In genomic region chr12:1691123-1692007, GRCh38 we compare ENCODE assay signal across 8 cellular contexts. TPM values are rescaled to one million over a fixed set of nuclear protein-coding genes. Genes with fewer than 3 reads are reported as not detected.
A peak's percentile ranks its signal among the peaks of the same experiment; 100 is the strongest.
DNase-seq lines count a peak whose midpoint lies in the region; ATAC-seq, FAIRE-seq and TF ChIP-seq lines count a peak whose summit lies in the region.

No MANE protein-coding gene starts in this region.

- 1% methylated on average over 44 of the region's 56 CpGs for WGBS in GM12878 (ENCODE audit: insufficient coverage, insufficient replicate concordance, low lambda C conversion rate, missing lambda C conversion rate)

- no peak for TF ChIP-seq RAD21 in GM12878 (IDR thresholded peaks at IDR 0.05; ENCODE audit: insufficient read depth, low read depth, low read length)

- BruUV-seq in GM12878 (replicated peaks; lab: Mats Ljungman, UMichigan) = no TSS peak

- FAIRE-seq in GM12878 (lab: Jason Lieb, UNC) = no peak

- H3K36me3 ChIP-seq in BLaER1 (peaks cover 17% of the 10 kb centered on the region; the same call in 1 of the 2 replicates), OCI-LY3 (replicated peaks; ENCODE audit: low read depth, low read length) (peaks cover 4% of the 10 kb centered on the region), GM12878 (ENCODE audit: control insufficient read depth in 2 of 2, insufficient read depth in 2 of 2, low read length in 1 of 2) (no peaks in the 10 kb centered on the region)

- POLR2A ChIA-PET in GM12878 (lab: Charles Lee) = interaction anchor here (1.0 kb wide), 2 partner anchors 9 to 52 kb away, joined by 4 read pairs; no protein-coding TSS in a partner anchor

- no peak for TF ChIP-seq POLR2A in GM12878 (IDR thresholded peaks at IDR 0.05; ENCODE audit: low read depth, low read length)

- H4K20me1 ChIP-seq in BLaER1 (peaks cover 53% of the 10 kb centered on the region), OCI-LY3 (ENCODE audit: insufficient read depth, low read length) (peaks cover 38% of the 10 kb centered on the region), GM12878 (ENCODE audit: control insufficient read depth, insufficient read depth) (no peaks in the 10 kb centered on the region)

- H3K27me3 ChIP-seq in BLaER1 (no peaks in the 10 kb centered on the region), OCI-LY3 (ENCODE audit: low read depth, low read length) (peaks cover 2% of the 10 kb centered on the region; the same call in 1 of the 2 replicates), GM12878 (replicated peaks in 1 of 2; ENCODE audit: control insufficient read depth in 2 of 2, insufficient read depth in 2 of 2, low read length in 1 of 2) (no peaks in the 10 kb centered on the region)

- in situ Hi-C loops in GM12878 (cut with MboI) = no loop called here

- DNase-seq in GM12878 (ENCODE audit: low read depth, low spot score) (no peak), iPS-NIHi7 (ENCODE audit: extremely low spot score) (peak; percentile 76), epidermal melanocyte (ENCODE audit: insufficient read length, low spot score) (no peak)
- DNase-seq in stimulated activated CD4-positive, alpha-beta T cell treated with anti-CD3 and anti-CD28 coated beads, Interleukin-4, amount 100 ng/mL, for 4 hours = peak; percentile 6 to 12

- SMC1A ChIA-PET in GM12878 (lab: Charles Lee; ENCODE audit: uncharacterized antibody, unreplicated experiment) = interaction anchor here (0.6 to 1.6 kb wide), 7 partner anchors 12 to 101 kb away, joined by 3 to 6 read pairs (median 3); no protein-coding TSS in a partner anchor

- H3K4me1 ChIP-seq in BLaER1 = peaks cover 53% of the 10 kb centered on the region
- H3K4me1 ChIP-seq in OCI-LY3 (ENCODE audit: low read length) = peaks cover 21% of the 10 kb centered on the region
- peaks cover 5% of the 10 kb centered on the region; the same call in 1 of the 2 replicates for H3K4me1 ChIP-seq in GM12878 (ENCODE audit: control insufficient read depth, insufficient read depth, low read length)

- peak overlapping the region; percentile 90 for H3K4me2 ChIP-seq in BLaER1
- H3K4me2 ChIP-seq in OCI-LY3 (ENCODE audit: low read length) = peak overlapping the region; percentile 79
- peak overlapping the region; percentile 42 for H3K4me2 ChIP-seq in GM12878 (ENCODE audit: control insufficient read depth, insufficient read depth)

- CTCF ChIA-PET in GM12878 (lab: Yijun Ruan, JAX) = interaction anchor here (0.7 to 2.1 kb wide), 8 partner anchors 10 to 249 kb away, joined by 3 to 7 read pairs (median 4); no protein-coding TSS in a partner anchor

- H2AFZ ChIP-seq in OCI-LY3 (ENCODE audit: low read depth, low read length) (peak overlapping the region; percentile 35; the same call in 1 of the 2 replicates), GM12878 (ENCODE audit: control insufficient read depth, low read depth, low read length) (peak overlapping the region; percentile 1)

- peak; percentile 29 for ATAC-seq in GM18868 (IDR thresholded peaks at IDR 0.05; ENCODE audit: unreplicated experiment)
- ATAC-seq in HG03066 (IDR thresholded peaks at IDR 0.05; ENCODE audit: low read depth, unreplicated experiment) = peak; percentile 27
- peak; percentile 69 for ATAC-seq in GM12878

- H3K9me3 ChIP-seq in BLaER1 (no peaks in the 10 kb centered on the region), OCI-LY3 (ENCODE audit: insufficient read depth, low read length) (no peaks in the 10 kb centered on the region), GM12878 (replicated peaks; ENCODE audit: control insufficient read depth, insufficient read depth, low read length) (no peaks in the 10 kb centered on the region)

- RAD21 ChIA-PET in GM12878 (lab: Charles Lee; ENCODE audit: unreplicated experiment) = interaction anchor here (0.6 to 2.4 kb wide), 4 partner anchors 12 to 100 kb away, joined by 3 to 9 read pairs (median 4); no protein-coding TSS in a partner anchor

- H3K79me2 ChIP-seq in OCI-LY3 (ENCODE audit: low read length) (peaks cover 53% of the 10 kb centered on the region), GM12878 (ENCODE audit: control insufficient read depth, insufficient read depth, low read length) (peaks cover 54% of the 10 kb centered on the region)

- H3K9ac ChIP-seq in BLaER1 (peak overlapping the region; percentile 96), OCI-LY3 (ENCODE audit: low read length) (peak overlapping the region; percentile 82), GM12878 (ENCODE audit: control insufficient read depth, insufficient read depth, low read length) (peak overlapping the region; percentile 76)

- intact Hi-C loops in GM12878 (cut with micrococcal nuclease; ENCODE audit: unreplicated experiment) = loop anchor here (5.0 kb wide), 1 partner anchor 56 kb away; no protein-coding TSS in a partner anchor

- H3K4me3 ChIP-seq in BLaER1 (peak overlapping the region; percentile 92), OCI-LY3 (ENCODE audit: low read length) (peak overlapping the region; percentile 91), GM12878 (peak overlapping the region; percentile 93)

- no peak for TF ChIP-seq CTCF in OCI-LY3 (IDR thresholded peaks at IDR 0.05; ENCODE audit: low read depth, low read length)
- TF ChIP-seq CTCF in GM12878 (IDR thresholded peaks at IDR 0.05 in 2 of 3, conservative IDR thresholded peaks at IDR 0.05 in 1 of 3; ENCODE audit: control insufficient read depth in 2 of 3, extremely low read depth in 1 of 3, insufficient read depth in 1 of 3, low read depth in 3 of 3, low read length in 3 of 3) = 0 out of 6 replicates have a peak, but pooled peaks of 1 of the 3 experiments have one; percentile 4

- H3K27ac ChIP-seq in BLaER1 (peak overlapping the region; percentile 96), OCI-LY3 (ENCODE audit: low read length) (peak overlapping the region; percentile 53), GM12878 (ENCODE audit: control insufficient read depth, insufficient read depth) (peak overlapping the region; percentile 71)

- no peak for TF ChIP-seq EP300 in GM12878 (IDR thresholded peaks at IDR 0.05; ENCODE audit: borderline replicate concordance in 1 of 2, control insufficient read depth in 1 of 2, low read depth in 2 of 2, low read length in 2 of 2)

TF ChIP-seq in GM12878, 131 proteins besides CTCF, POLR2A, EP300 and RAD21 (continues in another document):
- TF ChIP-seq SKIL (IDR thresholded peaks at IDR 0.05; ENCODE audit: low read depth, poor library complexity, severe bottlenecking) (no peak), TCF3 (IDR thresholded peaks at IDR 0.05; ENCODE audit: borderline replicate concordance, insufficient read depth, low read depth, low read length) (no peak), CREM (IDR thresholded peaks at IDR 0.05; ENCODE audit: low read depth) (no peak), POU2F2 (IDR thresholded peaks at IDR 0.05; ENCODE audit: borderline replicate concordance, low read depth, low read length) (no peak), NFIC (IDR thresholded peaks at IDR 0.05; ENCODE audit: low read depth, low read length) (no peak), SREBF2 (IDR thresholded peaks at IDR 0.05; ENCODE audit: low read length) (no peak), SMAD5 (IDR thresholded peaks at IDR 0.05; ENCODE audit: low read depth) (0 out of 2 replicates have a peak, but pooled peaks have one; percentile 8), CBX5 (IDR thresholded peaks at IDR 0.05; ENCODE audit: low read depth) (no peak), IKZF2 (IDR thresholded peaks at IDR 0.05) (peak; percentile 39 to 44; a peak in 2 of 4 replicates), ZBTB33 (IDR thresholded peaks at IDR 0.05) (no peak)

RNA-seq across cellular contexts. Expression of gene ADIPOR2, which starts 0.5 kb away (rescaled TPM):
- total RNA-seq in GM12878 (2013; cell fraction: nucleolus; rRNA removed) = 71.1 and 80.0 TPM in 2 replicates
- 32.4 and 36.4 TPM in 2 replicates for total RNA-seq in GM12878 (2014; rRNA removed)
- 51.5 and 52.1 TPM in 2 replicates for total RNA-seq in GM12878 (2014; rRNA removed; fragmentation: Illumina TruSeq; extraction: Trizol)
- 56.7 and 65.0 TPM in 2 replicates for total RNA-seq in GM12878 (2021)
- 24.0 TPM for polyA plus RNA-seq in GM12878 (2011; ENCODE audit: low read depth)
- polyA plus RNA-seq in GM12878 (2011; rRNA removed) = 55.5 and 68.1 TPM in 2 replicates
- polyA plus RNA-seq in GM12878 (2011; cell fraction: cytosol; rRNA removed) = 32.4 and 37.7 TPM in 2 replicates
- polyA plus RNA-seq in GM12878 (2011; cell fraction: nucleus; rRNA removed) = 22.6 and 26.6 TPM in 2 replicates
- 25.8 and 31.8 TPM in 2 replicates for polyA plus RNA-seq in GM12878 (2012)
- 57.6 and 71.9 TPM in 2 replicates for polyA plus RNA-seq in GM12878 (2014; fragmentation: Illumina TruSeq; extraction: Trizol)
- polyA plus RNA-seq in GM12878 (2014; fragmentation: Nextera tagmentation; extraction: Ambion mirVana) = 10 to 100 TPM; 15.4 to 18.2 TPM
- polyA plus RNA-seq in GM12878 (2014; rRNA removed) = 34.5 and 43.5 TPM in 2 replicates
- polyA plus RNA-seq in GM12878 (2016; fragmentation: Nextera tagmentation; extraction: Ambion mirVana) = 10 to 100 TPM in 1 of 2 experiments, 1 to 10 TPM in 1; 8.6 to 10.3 TPM
- 47.2 and 50.3 TPM in 2 replicates for polyA minus RNA-seq in GM12878 (2011; rRNA and poly(A)+ RNA removed)
- 15.9 and 16.9 TPM in 2 replicates for polyA minus RNA-seq in GM12878 (2011; cell fraction: cytosol; rRNA and poly(A)+ RNA removed)
- polyA minus RNA-seq in GM12878 (2011; cell fraction: nucleus; rRNA and poly(A)+ RNA removed) = 16.0 and 26.6 TPM in 2 replicates

Comparison
In these comparisons a context has a peak if more than half of its experiments do, and no peak if none do; other contexts are left out.
1. DNase-seq: peak in iPS-NIHi7 (single experiment) and stimulated activated CD4-positive, alpha-beta T cell treated with anti-CD3 and anti-CD28 coated beads, Interleukin-4, amount 100 ng/mL, for 4 hours (2 of 2); none in GM12878 (single experiment) and epidermal melanocyte (single experiment).
2. Peak in every context shown above with its lines, with median percentiles within 50 percentile points of each other: H3K27ac ChIP-seq, H3K4me2 ChIP-seq, H3K4me3 ChIP-seq, H3K9ac ChIP-seq and ATAC-seq.